Comparison of ENCODE assay signal across 27 cellular contexts in genomic region chr10:35526775-35527174, GRCh38.
"Had no signal": no experiment of that assay in that cellular context is flagged by ENCODE, and none has a peak within 500 bp of the region (broad histone marks: within the 10 kb centered on the region; RNA-seq: fewer than 3 reads in every experiment).

No MANE protein-coding gene starts in this region.

- H3K79me2 ChIP-seq: hepatocyte, parathyroid adenoma had no signal

- H3K9ac ChIP-seq: neural progenitor cell, parathyroid adenoma had no signal

- H3K9me3 Mint-ChIP-seq: mesothelial cell of epicardium; naive B cell; natural killer cell; nephron progenitor cell; neural progenitor cell; stimulated activated naive B cell treated with anti-CD40 and anti-IgM and Interleukin-4, amounts not matched to agents 10 μg/mL and 1 μg/mL and 100 μg/mL, for 72 hours had no signal

- DNase-seq: islet precursor cell; left ventricle myocardium inferior; mesendoderm; naive B cell; natural killer cell; nephron progenitor cell; occipital lobe; right lobe of liver; stimulated activated CD4-positive, alpha-beta T cell treated with anti-CD3 and anti-CD28 coated beads, Interleukin-1b, Interleukin-23, amount 100 ng/mL, for 48 hours; stimulated activated CD4-positive, alpha-beta T cell treated with anti-CD3 and anti-CD28 coated beads, Interleukin-2, amount 100 ng/mL, for 48 hours; stimulated activated CD4-positive, alpha-beta T cell treated with anti-CD3 and anti-CD28 coated beads, Interleukin-4, amount 100 ng/mL, for 4 hours; stimulated activated CD8-positive, alpha-beta memory T cell treated with anti-CD3 and anti-CD28 coated beads, Interleukin-4, amount 100 ng/mL, for 48 hours; stimulated activated naive B cell treated with anti-CD40 and anti-IgM and Interleukin-4, amounts not matched to agents 10 μg/mL and 1 μg/mL and 100 μg/mL, for 72 hours; stimulated activated naive CD8-positive, alpha-beta T cell treated with anti-CD3 and anti-CD28 coated beads, Interleukin-15, Interleukin-2, amounts not matched to agents 100 U/mL and 50 U/mL, for 24 hours; stomach; testis; thyroid gland; transverse colon; upper lobe of right lung had no signal

- H3K9me3 ChIP-seq: left ventricle myocardium inferior, neutrophil, right atrium auricular region, right lobe of liver, stomach, testis, thyroid gland, transverse colon, upper lobe of right lung had no signal

- ATAC-seq: natural killer cell; right lobe of liver; stimulated activated naive B cell treated with anti-CD40 and anti-IgM and Interleukin-4, amounts not matched to agents 10 μg/mL and 1 μg/mL and 100 μg/mL, for 72 hours; stimulated activated naive CD8-positive, alpha-beta T cell treated with anti-CD3 and anti-CD28 coated beads, Interleukin-15, Interleukin-2, amounts not matched to agents 100 U/mL and 50 U/mL, for 24 hours; upper lobe of right lung had no signal

- H3K27ac ChIP-seq: hepatocyte, left ventricle myocardium inferior, neural progenitor cell, neutrophil, parathyroid adenoma, right atrium auricular region, right lobe of liver, stomach, testis, thyroid gland, transverse colon, upper lobe of right lung had no signal

- H3K27me3 ChIP-seq: hepatocyte, neural progenitor cell, neutrophil, right atrium auricular region, right lobe of liver, stomach, testis, thyroid gland, transverse colon, upper lobe of right lung had no signal

- H3K4me3 ChIP-seq: hepatocyte, left ventricle myocardium inferior, lung, neural progenitor cell, right atrium auricular region, right lobe of liver, smooth muscle cell, stomach, testis, thyroid gland, transverse colon, upper lobe of right lung had no signal

- H3K27me3 Mint-ChIP-seq: naive B cell; stimulated activated naive B cell treated with anti-CD40 and anti-IgM and Interleukin-4, amounts not matched to agents 10 μg/mL and 1 μg/mL and 100 μg/mL, for 72 hours had no signal

- H3K4me2 ChIP-seq: hepatocyte, neural progenitor cell, smooth muscle cell had no signal

- H3K36me3 ChIP-seq: neural progenitor cell had no signal

- H3K4me1 Mint-ChIP-seq: mesothelial cell of epicardium, nephron progenitor cell, neural progenitor cell had no signal

- H3K4me3 Mint-ChIP-seq: mesothelial cell of epicardium; naive B cell; natural killer cell; nephron progenitor cell; neural progenitor cell; stimulated activated naive B cell treated with anti-CD40 and anti-IgM and Interleukin-4, amounts not matched to agents 10 μg/mL and 1 μg/mL and 100 μg/mL, for 72 hours had no signal

- H3K27ac Mint-ChIP-seq: mesothelial cell of epicardium; natural killer cell; nephron progenitor cell; neural progenitor cell; stimulated activated naive B cell treated with anti-CD40 and anti-IgM and Interleukin-4, amounts not matched to agents 10 μg/mL and 1 μg/mL and 100 μg/mL, for 72 hours had no signal

- H3K4me1 ChIP-seq: parathyroid adenoma, right atrium auricular region, right lobe of liver, stomach, testis, thyroid gland, transverse colon, upper lobe of right lung had no signal

- H2AFZ ChIP-seq: hepatocyte, neural progenitor cell, parathyroid adenoma had no signal
